ENCODE assay signal across 1 cellular context in genomic region chr22:38467438-38467903, GRCh38.
A peak's percentile ranks its signal among the peaks of the same experiment; 100 is the strongest.
TF ChIP-seq lines count a peak whose summit lies in the region.

No MANE protein-coding gene starts in this region.

TF ChIP-seq in HEK293, 187 proteins besides CTCF, POLR2A, EP300 and RAD21 (continued from another document):
- TF ChIP-seq ZBTB8A (tag by site-specific recombination; IDR thresholded peaks at IDR 0.05) (peak; percentile 77; the same call in 1 of the 2 replicates), ZNF423 (tag by site-specific recombination; IDR thresholded peaks at IDR 0.05) (no peak), RBAK (tag by site-specific recombination; IDR thresholded peaks at IDR 0.05) (no peak), ZNF214 (tag by site-specific recombination; IDR thresholded peaks at IDR 0.05; ENCODE audit: borderline replicate concordance) (no peak), KLF9 (tag by site-specific recombination; IDR thresholded peaks at IDR 0.05; ENCODE audit: low read depth) (no peak), ZNF473 (tag by site-specific recombination; IDR thresholded peaks at IDR 0.05) (no peak), ZNF362 (tag by site-specific recombination; IDR thresholded peaks at IDR 0.05) (no peak), SP3 (tag by site-specific recombination; IDR thresholded peaks at IDR 0.05) (peak; percentile 29; the same call in 1 of the 2 replicates), HIC1 (tag by site-specific recombination; IDR thresholded peaks at IDR 0.05) (0 out of 2 replicates have a peak, but pooled peaks have one; percentile 41), ZBTB21 (tag by site-specific recombination; IDR thresholded peaks at IDR 0.05) (no peak)
- TF ChIP-seq, protein P1, sequence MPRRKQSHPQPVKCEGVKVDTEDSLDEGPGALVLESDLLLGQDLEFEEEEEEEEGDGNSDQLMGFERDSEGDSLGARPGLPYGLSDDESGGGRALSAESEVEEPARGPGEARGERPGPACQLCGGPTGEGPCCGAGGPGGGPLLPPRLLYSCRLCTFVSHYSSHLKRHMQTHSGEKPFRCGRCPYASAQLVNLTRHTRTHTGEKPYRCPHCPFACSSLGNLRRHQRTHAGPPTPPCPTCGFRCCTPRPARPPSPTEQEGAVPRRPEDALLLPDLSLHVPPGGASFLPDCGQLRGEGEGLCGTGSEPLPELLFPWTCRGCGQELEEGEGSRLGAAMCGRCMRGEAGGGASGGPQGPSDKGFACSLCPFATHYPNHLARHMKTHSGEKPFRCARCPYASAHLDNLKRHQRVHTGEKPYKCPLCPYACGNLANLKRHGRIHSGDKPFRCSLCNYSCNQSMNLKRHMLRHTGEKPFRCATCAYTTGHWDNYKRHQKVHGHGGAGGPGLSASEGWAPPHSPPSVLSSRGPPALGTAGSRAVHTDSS (tag by site-specific recombination; IDR thresholded peaks at IDR 0.05): no peak
